In the genomic region with DNA sequence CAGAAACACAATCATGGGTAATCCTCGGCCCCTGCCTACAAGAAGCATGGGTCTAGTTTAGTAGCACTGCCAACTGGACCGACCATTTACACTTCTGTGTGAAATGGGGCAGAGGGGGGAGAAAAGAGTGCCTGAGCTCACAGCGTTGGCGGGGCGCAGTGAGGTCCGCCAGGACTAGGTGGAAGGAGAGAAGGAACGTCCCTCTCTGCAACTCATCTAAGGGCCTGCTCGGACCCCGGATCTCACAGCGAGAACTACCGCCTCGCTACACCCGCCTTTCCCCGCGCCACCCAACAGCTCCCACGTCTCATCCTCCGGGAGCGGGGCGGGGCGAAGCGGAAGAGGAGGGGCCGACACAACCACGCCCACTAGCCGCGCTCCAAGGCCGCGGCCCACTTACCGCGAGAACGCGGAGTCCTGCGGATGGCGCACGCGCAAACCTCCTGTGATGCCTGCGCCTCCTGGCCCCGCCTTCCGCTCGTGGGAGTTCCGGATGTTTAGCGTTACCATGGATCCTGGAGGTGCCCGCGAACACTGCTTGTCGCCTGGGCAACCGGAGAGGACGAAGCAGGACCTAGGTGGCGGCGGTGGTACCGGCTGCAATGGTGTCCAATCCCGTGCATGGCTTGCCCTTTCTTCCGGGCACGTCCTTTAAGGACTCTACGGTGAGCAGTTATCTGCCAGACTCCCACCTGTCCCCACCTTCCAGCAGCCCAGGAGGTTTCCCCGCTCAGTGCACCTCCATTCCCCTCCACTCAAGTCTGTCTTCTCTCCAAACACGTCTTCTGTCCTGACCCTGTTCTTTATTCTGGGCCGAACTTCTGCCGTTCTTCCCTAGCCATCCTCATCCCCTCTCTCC, we compare ENCODE assay signal across 8 cellular contexts. TPM values are rescaled to one million over a fixed set of nuclear protein-coding genes. Genes with fewer than 3 reads are reported as not detected.
DNase-seq lines count a peak whose midpoint lies in the region; ATAC-seq, FAIRE-seq and TF ChIP-seq lines count a peak whose summit lies in the region.

A gene with protein sequence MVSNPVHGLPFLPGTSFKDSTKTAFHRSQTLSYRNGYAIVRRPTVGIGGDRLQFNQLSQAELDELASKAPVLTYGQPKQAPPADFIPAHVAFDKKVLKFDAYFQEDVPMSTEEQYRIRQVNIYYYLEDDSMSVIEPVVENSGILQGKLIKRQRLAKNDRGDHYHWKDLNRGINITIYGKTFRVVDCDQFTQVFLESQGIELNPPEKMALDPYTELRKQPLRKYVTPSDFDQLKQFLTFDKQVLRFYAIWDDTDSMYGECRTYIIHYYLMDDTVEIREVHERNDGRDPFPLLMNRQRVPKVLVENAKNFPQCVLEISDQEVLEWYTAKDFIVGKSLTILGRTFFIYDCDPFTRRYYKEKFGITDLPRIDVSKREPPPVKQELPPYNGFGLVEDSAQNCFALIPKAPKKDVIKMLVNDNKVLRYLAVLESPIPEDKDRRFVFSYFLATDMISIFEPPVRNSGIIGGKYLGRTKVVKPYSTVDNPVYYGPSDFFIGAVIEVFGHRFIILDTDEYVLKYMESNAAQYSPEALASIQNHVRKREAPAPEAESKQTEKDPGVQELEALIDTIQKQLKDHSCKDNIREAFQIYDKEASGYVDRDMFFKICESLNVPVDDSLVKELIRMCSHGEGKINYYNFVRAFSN (plus strand): TSS at position 534 of the 859 bp plus-strand sequence. CDS start 69 bp downstream, at position 603.

- peaks cover 10% of the 10 kb centered on the region for H3K4me1 Mint-ChIP-seq in progenitor cell of endocrine pancreas (ENCODE audit: low read depth)

- peak; percentile 99 for FAIRE-seq in GM12892 (lab: Jason Lieb, UNC)

- intact Hi-C loops in left cardiac atrium (cut with DNase I): loop anchor here (5.0 kb wide), 4 partner anchors 77 to 242 kb away; a partner anchor contains a TSS

- no peaks in the 10 kb centered on the region for H3K9me3 Mint-ChIP-seq in progenitor cell of endocrine pancreas (ENCODE audit: low read depth)

- H3K4me3 Mint-ChIP-seq in progenitor cell of endocrine pancreas (ENCODE audit: low read depth): no peak within 1 kb of the TSS

- H3K27ac Mint-ChIP-seq in progenitor cell of endocrine pancreas: peak within 1 kb of the TSS; percentile 96

- DNase-seq in GM12892 (ENCODE audit: insufficient read length) (peak; percentile 70), NCI-H1436 treated with DMSO at 0.1 percent for 48 hours (lab: John Stamatoyannopoulos, UW) (peak; percentile 93), T follicular helper cell (ENCODE audit: low read depth) (peak; percentile 97), amniotic stem cell (lab: John Stamatoyannopoulos, UW) (peak; percentile 98), left cardiac atrium (peak; percentile 99), progenitor cell of endocrine pancreas (ENCODE audit: low spot score, unreplicated experiment) (peak; percentile 97), ureter (ENCODE audit: low spot score) (peak; percentile 98)

- H3K36me3 Mint-ChIP-seq in progenitor cell of endocrine pancreas (ENCODE audit: insufficient read depth): peaks cover 1% of the 10 kb centered on the region

- no peaks in the 10 kb centered on the region for H3K27me3 Mint-ChIP-seq in progenitor cell of endocrine pancreas

- TF ChIP-seq CTCF in progenitor cell of endocrine pancreas (IDR thresholded peaks at IDR 0.05; ENCODE audit: unreplicated experiment): no peak

- peak; percentile 93 for ATAC-seq in HG02840 (IDR thresholded peaks at IDR 0.05; ENCODE audit: low FRiP score, unreplicated experiment)
- peak; percentile 96 to 98 for ATAC-seq in left cardiac atrium

- TF ChIP-seq POLR2A in GM12892 (IDR thresholded peaks at IDR 0.05; ENCODE audit: low read depth, low read length): peak; percentile 88

RNA-seq across cellular contexts. Expression of the gene that starts here (rescaled TPM):
- 8.7 TPM for polyA plus RNA-seq in GM12892 (2012; ENCODE audit: missing spikeins)
- total RNA-seq in left cardiac atrium (1 to 10 TPM; 7.3 to 7.9 TPM), progenitor cell of endocrine pancreas (36.0 and 43.6 TPM in 2 replicates), ureter (20.4 TPM)

Comparison
In these comparisons a context has a peak if more than half of its experiments do, and no peak if none do; other contexts are left out.
1. Peak in every context shown above with its lines: DNase-seq and ATAC-seq.